ENCODE assay signal across 17 cellular contexts in the genomic region with DNA sequence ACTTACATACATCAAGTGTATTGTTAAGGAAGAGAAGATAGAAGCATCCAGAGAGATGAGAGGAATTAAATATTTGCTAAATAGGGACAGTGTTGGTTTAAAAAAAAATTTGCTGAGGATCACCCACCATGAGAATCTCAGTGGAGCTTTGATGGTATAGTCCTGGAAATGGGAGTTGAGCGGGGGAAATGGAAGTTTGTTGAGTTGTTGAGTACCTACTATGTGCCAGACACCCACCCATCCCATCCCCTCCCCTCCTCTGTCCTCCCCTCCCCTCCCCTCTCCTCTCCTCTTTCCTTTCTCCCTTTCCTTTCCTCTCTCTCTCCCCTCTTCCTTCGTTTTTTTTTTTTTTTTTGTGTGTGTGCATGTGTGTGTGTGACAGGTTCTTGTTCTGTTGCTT. TPM values are rescaled to one million over a fixed set of nuclear protein-coding genes. Genes with fewer than 3 reads are reported as not detected.
DNase-seq lines count a peak whose midpoint lies in the region; TF ChIP-seq lines count a peak whose summit lies in the region.
"Had no signal": no experiment of that assay in that cellular context is flagged by ENCODE, and none has a peak within 500 bp of the region (broad histone marks: within the 10 kb centered on the region; RNA-seq: fewer than 3 reads in every experiment).

No MANE protein-coding gene starts in this region.

- peaks cover 5% of the 10 kb centered on the region for H3K27me3 Mint-ChIP-seq in activated naive CD4-positive, alpha-beta T cell treated with anti-CD3 and anti-CD28 coated beads, Interleukin-2, amount 50 U/mL, for 24 hours
- peaks cover 75% of the 10 kb centered on the region for H3K27me3 Mint-ChIP-seq in activated naive CD4-positive, alpha-beta T cell treated with anti-CD3 and anti-CD28 coated beads, Interleukin-2, amount 10 ng/mL, durations not matched to agents 7 days and 5 days
- H3K27me3 Mint-ChIP-seq in brain: peaks cover 4% of the 10 kb centered on the region
- peaks cover 72% of the 10 kb centered on the region for H3K27me3 Mint-ChIP-seq in nephron progenitor cell (ENCODE audit: low read depth, poor library complexity)
- peaks cover 17% of the 10 kb centered on the region for H3K27me3 Mint-ChIP-seq in mesothelial cell of epicardium (ENCODE audit: low read depth)

- H3K4me3 Mint-ChIP-seq in activated naive CD4-positive, alpha-beta T cell treated with anti-CD3 and anti-CD28 coated beads, Interleukin-2, amount 50 U/mL, for 24 hours: no peak overlapping the region
- no peak overlapping the region for H3K4me3 Mint-ChIP-seq in activated naive CD4-positive, alpha-beta T cell treated with anti-CD3 and anti-CD28 coated beads, Interleukin-2, amount 10 ng/mL, durations not matched to agents 7 days and 5 days
- H3K4me3 Mint-ChIP-seq in brain (peak overlapping the region in 1 of 5 experiments; percentile 33), nephron progenitor cell (no peak overlapping the region), mesothelial cell of epicardium (no peak overlapping the region)
- H3K4me3 Mint-ChIP-seq: CD8-positive, alpha-beta T cell; GM23338 had no signal

- no peak for DNase-seq in activated naive CD4-positive, alpha-beta T cell treated with anti-CD3 and anti-CD28 coated beads, Interleukin-2, amount 10 ng/mL, durations not matched to agents 7 days and 5 days
- DNase-seq in nephron progenitor cell (no peak), mesothelial cell of epicardium (ENCODE audit: low spot score in 2 of 2, unreplicated experiment in 2 of 2) (no peak), C1 segment of cervical spinal cord (lab: John Stamatoyannopoulos, UW) (no peak), SK-N-DZ (ENCODE audit: low spot score) (no peak)
- DNase-seq: 8988T; Calu3; CD8-positive, alpha-beta T cell; DMS79 treated with DMSO at 0.1 percent for 48 hours; GF-D8; HCEC 1CT had no signal

- H3K36me3 Mint-ChIP-seq in activated naive CD4-positive, alpha-beta T cell treated with anti-CD3 and anti-CD28 coated beads, Interleukin-2, amount 50 U/mL, for 24 hours: no peaks in the 10 kb centered on the region
- H3K36me3 Mint-ChIP-seq in activated naive CD4-positive, alpha-beta T cell treated with anti-CD3 and anti-CD28 coated beads, Interleukin-2, amount 10 ng/mL, durations not matched to agents 7 days and 5 days: no peaks in the 10 kb centered on the region
- H3K36me3 Mint-ChIP-seq in brain (no peaks in the 10 kb centered on the region), nephron progenitor cell (ENCODE audit: low read depth) (no peaks in the 10 kb centered on the region), mesothelial cell of epicardium (no peaks in the 10 kb centered on the region)
- H3K36me3 Mint-ChIP-seq: CD8-positive, alpha-beta T cell had no signal

- H3K27ac Mint-ChIP-seq in activated naive CD4-positive, alpha-beta T cell treated with anti-CD3 and anti-CD28 coated beads, Interleukin-2, amount 50 U/mL, for 24 hours: peak overlapping the region; percentile 23
- H3K27ac Mint-ChIP-seq in activated naive CD4-positive, alpha-beta T cell treated with anti-CD3 and anti-CD28 coated beads, Interleukin-2, amount 10 ng/mL, durations not matched to agents 7 days and 5 days: no peak overlapping the region
- H3K27ac Mint-ChIP-seq in brain (peak overlapping the region in 3 of 5 experiments; percentile 62 to 92 (median 87)), nephron progenitor cell (peak overlapping the region; percentile 47), mesothelial cell of epicardium (no peak overlapping the region)
- H3K27ac Mint-ChIP-seq: CD8-positive, alpha-beta T cell; GM23338 had no signal

- H3K4me1 Mint-ChIP-seq in activated naive CD4-positive, alpha-beta T cell treated with anti-CD3 and anti-CD28 coated beads, Interleukin-2, amount 50 U/mL, for 24 hours: peaks cover 3% of the 10 kb centered on the region
- H3K4me1 Mint-ChIP-seq in activated naive CD4-positive, alpha-beta T cell treated with anti-CD3 and anti-CD28 coated beads, Interleukin-2, amount 10 ng/mL, durations not matched to agents 7 days and 5 days: peaks cover 20% of the 10 kb centered on the region
- H3K4me1 Mint-ChIP-seq in brain (peaks cover 57% of the 10 kb centered on the region), nephron progenitor cell (peaks cover 21% of the 10 kb centered on the region), mesothelial cell of epicardium (peaks cover 11% of the 10 kb centered on the region)

- TF ChIP-seq CTCF in brain (conservative IDR thresholded peaks at IDR 0.05) (no peak), nephron progenitor cell (IDR thresholded peaks at IDR 0.05) (no peak), mesothelial cell of epicardium (IDR thresholded peaks at IDR 0.05; ENCODE audit: unreplicated experiment) (no peak)

- H3K9me3 Mint-ChIP-seq in activated naive CD4-positive, alpha-beta T cell treated with anti-CD3 and anti-CD28 coated beads, Interleukin-2, amount 50 U/mL, for 24 hours: no peaks in the 10 kb centered on the region
- no peaks in the 10 kb centered on the region for H3K9me3 Mint-ChIP-seq in activated naive CD4-positive, alpha-beta T cell treated with anti-CD3 and anti-CD28 coated beads, Interleukin-2, amount 10 ng/mL, durations not matched to agents 7 days and 5 days
- H3K9me3 Mint-ChIP-seq in brain (peaks cover 0 to 3% (median 0%) of the 10 kb centered on the region in 5 experiments), nephron progenitor cell (peaks cover 4% of the 10 kb centered on the region), mesothelial cell of epicardium (no peaks in the 10 kb centered on the region)
- H3K9me3 Mint-ChIP-seq: CD8-positive, alpha-beta T cell; GM23338 had no signal

- CTCF ChIA-PET in activated naive CD4-positive, alpha-beta T cell treated with anti-CD3 and anti-CD28 coated beads, Interleukin-2, amount 10 ng/mL, durations not matched to agents 7 days and 5 days (lab: Charles Lee): no interaction called here

RNA-seq across cellular contexts. Expression of gene MFRP, which starts 4.7 kb away (rescaled TPM):
- polyA plus RNA-seq in brain (ENCODE audit: insufficient read depth, low read depth, low replicate concordance): not detected
- not detected in 3 replicates for total RNA-seq in mesothelial cell of epicardium
- polyA plus RNA-seq in SK-N-DZ (2014; cell fraction: cytosol; rRNA removed): not detected in 2 replicates
- polyA plus RNA-seq in SK-N-DZ (2014; cell fraction: nucleus; rRNA removed): not detected in 2 replicates
- total RNA-seq: A673; Calu3; CD8-positive, alpha-beta T cell; HT1080 had no signal
- polyA plus RNA-seq: AG04450, GM23338 had no signal

RNA-seq across cellular contexts. Expression of gene C1QTNF5, which starts 10.5 kb away (rescaled TPM):
- polyA plus RNA-seq in brain (ENCODE audit: insufficient read depth, low read depth, low replicate concordance): 13.2 TPM
- total RNA-seq in mesothelial cell of epicardium: 24.1 to 25.0 TPM (median 24.4 TPM) in 3 replicates
- polyA plus RNA-seq in SK-N-DZ (2014; cell fraction: cytosol; rRNA removed): 0.18 and 0.46 TPM in 2 replicates
- polyA plus RNA-seq in SK-N-DZ (2014; cell fraction: nucleus; rRNA removed): 0.20 TPM in 1 of 2 replicates, not detected in the other
- total RNA-seq: A673; Calu3; CD8-positive, alpha-beta T cell had no signal

RNA-seq across cellular contexts. Expression of gene RNF26, which starts 16.9 kb away (rescaled TPM):
- polyA plus RNA-seq in brain (ENCODE audit: insufficient read depth, low read depth, low replicate concordance): 52.0 TPM
- 36.1 to 37.1 TPM (median 36.2 TPM) in 3 replicates for total RNA-seq in mesothelial cell of epicardium
- 10.5 and 11.5 TPM in 2 replicates for polyA plus RNA-seq in SK-N-DZ (2014; cell fraction: cytosol; rRNA removed)
- polyA plus RNA-seq in SK-N-DZ (2014; cell fraction: nucleus; rRNA removed): 4.7 and 6.0 TPM in 2 replicates

RNA-seq across cellular contexts. Expression of gene USP2, which starts 30.3 kb away (rescaled TPM):
- polyA plus RNA-seq in brain (ENCODE audit: insufficient read depth, low read depth, low replicate concordance): 10.1 TPM
- 12.4 to 13.2 TPM (median 13.1 TPM) in 3 replicates for total RNA-seq in mesothelial cell of epicardium
- 0.28 and 1.1 TPM in 2 replicates for polyA plus RNA-seq in SK-N-DZ (2014; cell fraction: cytosol; rRNA removed)
- 0.70 and 1.8 TPM in 2 replicates for polyA plus RNA-seq in SK-N-DZ (2014; cell fraction: nucleus; rRNA removed)

RNA-seq across cellular contexts. Expression of gene MCAM, which starts 34.3 kb away (rescaled TPM):
- polyA plus RNA-seq in brain (ENCODE audit: insufficient read depth, low read depth, low replicate concordance): 58.3 TPM
- 25.9 to 28.2 TPM (median 26.7 TPM) in 3 replicates for total RNA-seq in mesothelial cell of epicardium
- polyA plus RNA-seq in SK-N-DZ (2014; cell fraction: cytosol; rRNA removed): 53.3 and 95.1 TPM in 2 replicates
- 53.4 and 56.1 TPM in 2 replicates for polyA plus RNA-seq in SK-N-DZ (2014; cell fraction: nucleus; rRNA removed)

Comparison
In these comparisons a context has a peak if more than half of its experiments do, and no peak if none do; other contexts are left out.
1. H3K27ac Mint-ChIP-seq: peak in activated naive CD4-positive, alpha-beta T cell treated with anti-CD3 and anti-CD28 coated beads, Interleukin-2, amount 50 U/mL, for 24 hours (single experiment), brain (3 of 5) and nephron progenitor cell (single experiment); none in activated naive CD4-positive, alpha-beta T cell treated with anti-CD3 and anti-CD28 coated beads, Interleukin-2, amount 10 ng/mL, durations not matched to agents 7 days and 5 days (single experiment) and mesothelial cell of epicardium (single experiment).